Comparison of ENCODE assay signal across 25 cellular contexts in the genomic region with DNA sequence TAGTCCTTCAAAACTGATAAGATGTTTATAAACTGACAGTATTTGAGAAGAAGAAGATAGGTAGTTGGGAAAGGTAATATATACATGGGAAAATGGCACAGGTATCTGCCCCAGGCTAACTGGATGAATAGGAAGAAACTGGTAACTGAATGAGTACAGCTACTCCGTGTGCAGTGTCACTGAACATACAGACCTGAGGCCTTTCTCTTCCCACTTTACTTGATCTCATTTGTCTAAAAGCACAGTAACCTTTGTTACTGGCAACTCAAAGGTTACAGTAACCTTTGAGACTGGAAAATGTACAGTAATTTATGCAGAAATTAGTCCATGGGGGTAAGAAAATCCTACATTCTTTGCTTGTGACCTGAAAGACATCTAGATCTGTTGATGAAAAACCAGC.
"Had no signal": no experiment of that assay in that cellular context is flagged by ENCODE, and none has a peak within 500 bp of the region (broad histone marks: within the 10 kb centered on the region; RNA-seq: fewer than 3 reads in every experiment).

No MANE protein-coding gene starts in this region.

- H3K9me3 Mint-ChIP-seq: endodermal cell had no signal

- H3K4me3 ChIP-seq: colonic mucosa, coronary artery, dorsolateral prefrontal cortex, esophagus muscularis mucosa, esophagus squamous epithelium, gastrocnemius medialis, gastroesophageal sphincter, heart left ventricle, heart right ventricle had no signal

- H3K4me1 Mint-ChIP-seq: endodermal cell had no signal

- H3K9me3 ChIP-seq: colonic mucosa, esophagus muscularis mucosa, esophagus squamous epithelium, gastrocnemius medialis, gastroesophageal sphincter, heart left ventricle had no signal

- DNase-seq: colonic mucosa; cortex of kidney; dermis blood vessel endothelial cell; dorsolateral prefrontal cortex; effector CD4-positive, alpha-beta T cell; effector CD8-positive, alpha-beta T cell; effector memory CD4-positive, alpha-beta T cell; effector memory CD8-positive, alpha-beta T cell; endodermal cell; erythroblast; esophagus squamous epithelium; foreskin fibroblast; foreskin keratinocyte; foreskin melanocyte; gastrocnemius medialis; glutamatergic neuron; head of caudate nucleus; heart left ventricle; heart right ventricle had no signal

- H3K27me3 ChIP-seq: colonic mucosa, dorsolateral prefrontal cortex, esophagus muscularis mucosa, esophagus squamous epithelium, foreskin keratinocyte, gastrocnemius medialis, gastroesophageal sphincter, heart left ventricle, heart right ventricle had no signal

- H3K4me3 Mint-ChIP-seq: dendritic cell treated with granulocyte-macrophage colony-stimulating factor and Interleukin-4, amounts not matched to agents 40 ng/mL and 50 ng/mL, for 4 days; effector memory CD8-positive, alpha-beta T cell; endodermal cell had no signal

- H3K27ac ChIP-seq: colonic mucosa, coronary artery, dorsolateral prefrontal cortex, epithelial cell of prostate, esophagus muscularis mucosa, esophagus squamous epithelium, foreskin keratinocyte, gastrocnemius medialis, gastroesophageal sphincter, heart right ventricle had no signal

- H3K36me3 ChIP-seq: colonic mucosa, esophagus muscularis mucosa, esophagus squamous epithelium, gastrocnemius medialis, gastroesophageal sphincter, heart left ventricle, heart right ventricle had no signal

- H3K4me1 ChIP-seq: colonic mucosa, esophagus squamous epithelium, foreskin keratinocyte, gastrocnemius medialis, heart left ventricle had no signal

- H3K27ac Mint-ChIP-seq: dendritic cell treated with granulocyte-macrophage colony-stimulating factor and Interleukin-4, amounts not matched to agents 40 ng/mL and 50 ng/mL, for 4 days; effector memory CD8-positive, alpha-beta T cell; endodermal cell had no signal

- ATAC-seq: effector memory CD8-positive, alpha-beta T cell; esophagus mucosa; foreskin keratinocyte; gastrocnemius medialis; gastroesophageal sphincter had no signal

- H3K27me3 Mint-ChIP-seq: dendritic cell treated with granulocyte-macrophage colony-stimulating factor and Interleukin-4, amounts not matched to agents 40 ng/mL and 50 ng/mL, for 4 days; effector memory CD8-positive, alpha-beta T cell had no signal
